ENCODE assay signal across 19 cellular contexts in the genomic region with DNA sequence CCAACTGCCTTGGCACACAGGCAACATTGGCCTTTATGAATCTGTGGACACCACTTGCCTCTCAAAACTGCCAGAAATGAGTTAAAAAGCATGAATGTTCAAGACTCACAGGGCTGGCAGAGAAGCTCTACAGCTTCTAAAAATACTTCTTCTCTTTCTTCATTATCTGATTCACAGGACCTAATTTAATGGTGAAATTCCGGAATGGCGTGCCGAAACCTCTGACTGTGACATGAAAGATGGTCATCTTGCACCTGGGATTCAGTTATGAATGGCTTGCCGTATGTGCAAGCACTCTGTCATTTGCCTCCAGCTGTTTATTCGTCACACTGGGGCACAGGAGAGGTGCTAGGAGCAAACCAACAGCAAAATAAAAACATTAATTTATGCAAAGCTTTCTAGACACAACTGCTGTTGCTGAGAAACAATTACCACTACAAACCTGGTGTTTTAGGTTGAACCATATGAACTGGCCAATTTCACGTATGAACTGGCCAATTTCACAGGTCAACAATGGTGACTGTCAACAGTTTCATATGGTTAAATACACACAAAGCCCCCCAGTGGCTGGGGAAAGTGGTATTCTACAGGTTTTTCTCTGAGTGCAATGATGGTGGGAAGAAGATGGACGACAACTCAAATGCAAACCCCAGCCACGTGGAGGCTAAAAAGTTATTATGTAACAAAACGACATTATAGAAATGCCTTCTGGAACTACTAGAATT.
DNase-seq lines count a peak whose midpoint lies in the region; ATAC-seq, FAIRE-seq and TF ChIP-seq lines count a peak whose summit lies in the region.
"Had no signal": no experiment of that assay in that cellular context is flagged by ENCODE, and none has a peak within 500 bp of the region (broad histone marks: within the 10 kb centered on the region; RNA-seq: fewer than 3 reads in every experiment).

No MANE protein-coding gene starts in this region.

- DNase-seq in AG09309 (ENCODE audit: low read depth) (peak; percentile 45), M059J (ENCODE audit: low read depth) (peak; percentile 92), SK-N-DZ (ENCODE audit: low spot score) (peak; percentile 81), neural crest cell (ENCODE audit: low read depth, low spot score) (no peak), hepatic stellate cell (ENCODE audit: low spot score) (no peak), RCC 7860 (ENCODE audit: low spot score) (no peak), NCI-H2029 treated with DMSO at 0.1 percent for 48 hours (lab: John Stamatoyannopoulos, UW) (no peak), sciatic nerve (ENCODE audit: low spot score) (no peak)
- DNase-seq: CD8-positive, alpha-beta T cell; KG1; NCI-H1092; NCI-H1436 treated with DMSO at 0.1 percent for 48 hours; NK-92 treated with Interleukin-12 subunit alpha and Interleukin-12 subunit beta, amount 100 ng/mL, for 24 hours; SHP77; SK-N-SH; T-cell had no signal

- no peaks in the 10 kb centered on the region for H3K9me3 Mint-ChIP-seq in neural crest cell
- H3K9me3 Mint-ChIP-seq: CD8-positive, alpha-beta T cell; T-cell had no signal

- no peak for ATAC-seq in sciatic nerve
- ATAC-seq: A549; CD8-positive, alpha-beta T cell; T-cell had no signal

- intact Hi-C loops in sciatic nerve (cut with DNase I): no loop called here

- TF ChIP-seq CTCF in AG09309 (IDR thresholded peaks at IDR 0.05; ENCODE audit: control insufficient read depth, insufficient read depth, low read depth, low read length, missing control alignments): no peak
- no peak for TF ChIP-seq CTCF in neural crest cell (conservative IDR thresholded peaks at IDR 0.05)

- no peak for FAIRE-seq in RCC 7860 (lab: Jason Lieb, UNC)
- FAIRE-seq: A549, H54 had no signal

- H3K36me3 Mint-ChIP-seq in neural crest cell (ENCODE audit: low read depth): no peaks in the 10 kb centered on the region

- H3K4me3 Mint-ChIP-seq in neural crest cell: no peak overlapping the region
- H3K4me3 Mint-ChIP-seq: CD8-positive, alpha-beta T cell; T-cell had no signal

- H3K27me3 Mint-ChIP-seq in neural crest cell (ENCODE audit: low read depth): no peaks in the 10 kb centered on the region
- H3K27me3 Mint-ChIP-seq: T-cell had no signal

- H3K27ac Mint-ChIP-seq in neural crest cell (ENCODE audit: unreplicated experiment): peak overlapping the region; percentile 88
- H3K27ac Mint-ChIP-seq: CD8-positive, alpha-beta T cell; T-cell had no signal

- no peak overlapping the region for H3K4me3 ChIP-seq in AG09309 (ENCODE audit: control insufficient read depth, low read depth, low read length)
- H3K4me3 ChIP-seq: A549; BLaER1 treated with 17β-estradiol and CSF1 and Interleukin-3, amounts not matched to agents 10 nM and 100 nM had no signal

- no peaks in the 10 kb centered on the region for H3K4me1 Mint-ChIP-seq in neural crest cell

Comparison
In these comparisons a context has a peak if more than half of its experiments do, and no peak if none do; other contexts are left out.
1. DNase-seq: peak in AG09309 (single experiment), M059J (single experiment) and SK-N-DZ (single experiment); none in neural crest cell (single experiment), hepatic stellate cell (single experiment), RCC 7860 (single experiment), NCI-H2029 treated with DMSO at 0.1 percent for 48 hours (single experiment) and sciatic nerve (single experiment).